ENCODE assay signal across 8 cellular contexts in the genomic region with DNA sequence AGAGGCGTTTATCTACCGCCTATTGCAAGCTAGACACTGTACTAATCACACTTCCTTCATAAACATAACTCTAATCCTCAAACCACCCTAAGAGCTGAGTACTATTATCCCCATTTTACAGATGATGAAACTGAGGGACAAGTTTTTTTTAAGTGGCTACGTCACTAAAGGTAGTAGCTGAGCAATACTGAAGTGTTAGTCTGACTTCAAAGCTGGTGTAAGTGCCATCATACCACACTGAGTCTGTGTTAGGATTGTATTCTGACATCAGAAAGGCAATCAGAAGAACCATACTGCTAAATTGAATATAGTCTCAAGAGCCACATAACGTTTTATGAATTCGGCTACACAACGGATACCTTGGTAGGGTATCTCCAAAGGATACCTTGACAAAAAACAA. TPM values are rescaled to one million over a fixed set of nuclear protein-coding genes. Genes with fewer than 3 reads are reported as not detected.
DNase-seq lines count a peak whose midpoint lies in the region; ATAC-seq and TF ChIP-seq lines count a peak whose summit lies in the region.

No MANE protein-coding gene starts in this region.

- TF ChIP-seq POLR2A in vagina (IDR thresholded peaks at IDR 0.05): no peak

- H3K36me3 ChIP-seq in heart right ventricle (no peaks in the 10 kb centered on the region), vagina (no peaks in the 10 kb centered on the region)

- H3K27ac ChIP-seq in heart right ventricle: peak overlapping the region in 3 of 10 donors; percentile 96 to 100 (median 99)
- peak overlapping the region; percentile 98 for H3K27ac ChIP-seq in vagina

- peak overlapping the region; percentile 95 for H3K27ac Mint-ChIP-seq in activated T-helper 2 cell treated with anti-CD3 and anti-CD28 coated beads, Interferon-gamma antibody, Interleukin-2, Interleukin-4, amounts not matched to agents 10 μg/mL and 5 μg/mL and 100 μg/mL, durations not matched to agents 14 hours and 24 hours and 36 hours

- peaks cover 4 to 63% (median 53%) of the 10 kb centered on the region in 9 donors for H3K4me1 ChIP-seq in heart right ventricle
- H3K4me1 ChIP-seq in vagina: peaks cover 51% of the 10 kb centered on the region

- 64 to 68% methylated on average over 6 of the region's 6 CpGs for whole genome bisulfite sequencing in heart right ventricle, 2 donors

- H3K9me3 ChIP-seq in heart right ventricle: no peaks in the 10 kb centered on the region
- no peaks in the 10 kb centered on the region for H3K9me3 ChIP-seq in vagina

- TF ChIP-seq CTCF in heart right ventricle (IDR thresholded peaks at IDR 0.05) (no peak), vagina (IDR thresholded peaks at IDR 0.05) (no peak)

- H3K36me3 Mint-ChIP-seq in activated T-helper 2 cell treated with anti-CD3 and anti-CD28 coated beads, Interferon-gamma antibody, Interleukin-2, Interleukin-4, amounts not matched to agents 10 μg/mL and 5 μg/mL and 100 μg/mL, durations not matched to agents 14 hours and 24 hours and 36 hours (ENCODE audit: low read depth): peaks cover 16% of the 10 kb centered on the region

- H3K4me3 ChIP-seq in heart right ventricle (peak overlapping the region in 7 of 10 donors; percentile 76 to 95 (median 89)), vagina (peak overlapping the region in 1 of 2 donors; percentile 64)

- intact Hi-C loops in heart right ventricle (cut with DNase I): loop anchor here in 2 of 10 donors (10.0 kb wide), 1 partner anchor 139 kb away; no protein-coding TSS in a partner anchor
- intact Hi-C loops in Right ventricle myocardium inferior (cut with DNase I): loop anchor here (2.0 kb wide), 1 partner anchor 31 kb away; no protein-coding TSS in a partner anchor
- intact Hi-C loops in activated T-helper 2 cell treated with anti-CD3 and anti-CD28 coated beads, Interferon-gamma antibody, Interleukin-2, Interleukin-4, amounts not matched to agents 10 μg/mL and 5 μg/mL and 100 μg/mL, durations not matched to agents 14 hours and 24 hours and 36 hours (cut with micrococcal nuclease): loop anchor here (1.0 to 10.0 kb wide), 5 partner anchors 9 to 1581 kb away; partner anchors contain the start of gene LBR
- intact Hi-C loops in vagina (cut with DNase I): no loop called here

- H3K27me3 ChIP-seq in heart right ventricle (no peaks in the 10 kb centered on the region), vagina (no peaks in the 10 kb centered on the region)

- ATAC-seq in heart right ventricle: no peak
- ATAC-seq in Right ventricle myocardium inferior: no peak
- no peak for ATAC-seq in HG03432 (IDR thresholded peaks at IDR 0.05; ENCODE audit: unreplicated experiment)

- DNase-seq in heart right ventricle: no peak
- DNase-seq in Right ventricle myocardium inferior (ENCODE audit: missing footprints): no peak
- no peak for DNase-seq in activated T-helper 2 cell treated with anti-CD3 and anti-CD28 coated beads, Interferon-gamma antibody, Interleukin-2, Interleukin-4, amounts not matched to agents 10 μg/mL and 5 μg/mL and 100 μg/mL, durations not matched to agents 14 hours and 24 hours and 36 hours (ENCODE audit: low spot score)
- peak; percentile 58 for DNase-seq in kidney tubule cell (ENCODE audit: low spot score)
- no peak for DNase-seq in vagina (ENCODE audit: extremely low spot score in 2 of 2)
- no peak for DNase-seq in GDM1 (lab: John Stamatoyannopoulos, UW)
- DNase-seq in NK-92 (lab: John Stamatoyannopoulos, UW; ENCODE audit: unreplicated experiment): no peak

- peaks cover 41% of the 10 kb centered on the region for H3K4me1 Mint-ChIP-seq in activated T-helper 2 cell treated with anti-CD3 and anti-CD28 coated beads, Interferon-gamma antibody, Interleukin-2, Interleukin-4, amounts not matched to agents 10 μg/mL and 5 μg/mL and 100 μg/mL, durations not matched to agents 14 hours and 24 hours and 36 hours (ENCODE audit: low read depth)

- H3K9me3 Mint-ChIP-seq in activated T-helper 2 cell treated with anti-CD3 and anti-CD28 coated beads, Interferon-gamma antibody, Interleukin-2, Interleukin-4, amounts not matched to agents 10 μg/mL and 5 μg/mL and 100 μg/mL, durations not matched to agents 14 hours and 24 hours and 36 hours: peaks cover 3% of the 10 kb centered on the region

- H3K27me3 Mint-ChIP-seq in activated T-helper 2 cell treated with anti-CD3 and anti-CD28 coated beads, Interferon-gamma antibody, Interleukin-2, Interleukin-4, amounts not matched to agents 10 μg/mL and 5 μg/mL and 100 μg/mL, durations not matched to agents 14 hours and 24 hours and 36 hours (ENCODE audit: low read depth): no peaks in the 10 kb centered on the region

- peak overlapping the region; percentile 94 for H3K4me3 Mint-ChIP-seq in activated T-helper 2 cell treated with anti-CD3 and anti-CD28 coated beads, Interferon-gamma antibody, Interleukin-2, Interleukin-4, amounts not matched to agents 10 μg/mL and 5 μg/mL and 100 μg/mL, durations not matched to agents 14 hours and 24 hours and 36 hours (ENCODE audit: low read depth)

RNA-seq across cellular contexts. Expression of gene TP53BP2, which starts 1.8 kb away (rescaled TPM):
- total RNA-seq in heart right ventricle (10 to 100 TPM; 16.2 to 25.3 (median 21.2) TPM), Right ventricle myocardium inferior (18.7 TPM), vagina (31.9 TPM)
- 1 to 10 TPM; 5.9 to 8.8 TPM for polyA plus RNA-seq in heart right ventricle
- total RNA-seq in activated T-helper 2 cell treated with anti-CD3 and anti-CD28 coated beads, Interferon-gamma antibody, Interleukin-2, Interleukin-4, amounts not matched to agents 10 μg/mL and 5 μg/mL and 100 μg/mL, durations not matched to agents 14 hours and 24 hours and 36 hours: 37.5 and 40.9 TPM in 2 replicates
